In the genomic region with DNA sequence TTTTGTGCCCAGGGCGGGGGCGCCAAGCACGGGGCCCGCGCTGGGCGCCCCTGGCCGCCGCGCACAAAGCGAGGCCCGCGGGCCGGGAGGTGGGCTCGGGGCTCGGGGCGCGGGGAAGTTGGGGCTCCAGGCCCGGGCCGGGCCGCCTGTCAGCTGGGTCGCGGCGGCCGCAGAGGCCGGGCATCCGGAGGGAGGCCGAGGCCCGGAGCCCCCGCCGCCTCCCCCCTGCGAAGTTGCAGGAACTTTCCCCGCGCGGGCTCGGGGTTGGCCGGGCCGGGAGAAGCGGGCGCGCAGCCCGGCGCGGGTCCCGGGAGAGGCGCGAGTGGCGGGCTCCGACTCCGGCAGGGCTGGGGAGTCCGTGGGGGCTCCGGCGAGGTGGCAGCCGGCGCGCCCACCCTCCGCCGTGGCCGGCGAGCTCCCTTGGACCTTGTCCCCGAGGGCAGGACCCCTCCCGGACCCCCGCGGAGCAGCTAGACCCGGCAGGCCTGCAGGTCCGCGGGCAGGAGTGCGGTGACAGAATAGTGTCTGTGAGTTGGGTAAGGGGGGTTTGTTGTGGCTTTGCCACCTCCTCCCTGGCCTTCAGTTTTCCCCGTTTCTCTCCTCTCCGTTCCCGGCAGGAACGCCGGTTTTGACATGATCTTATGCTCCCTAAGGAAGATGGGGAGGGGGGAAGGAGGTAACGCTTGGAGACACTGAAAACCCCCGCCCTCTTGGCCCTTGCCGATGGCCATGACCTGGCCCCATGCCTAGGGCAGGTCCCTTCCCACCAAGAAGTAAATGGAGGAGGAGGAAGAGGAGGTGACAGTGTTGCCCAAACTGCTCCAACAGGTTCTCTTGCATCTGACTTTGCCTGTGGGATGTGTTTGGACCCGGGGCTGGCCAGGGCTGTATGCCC, we compare ENCODE assay signal across 1 cellular context.
TF ChIP-seq lines count a peak whose summit lies in the region.

No MANE protein-coding gene starts in this region.

TF ChIP-seq in HepG2, 621 proteins besides CTCF, POLR2A, EP300 and RAD21 (continued from another document):
- TF ChIP-seq, protein P1, sequence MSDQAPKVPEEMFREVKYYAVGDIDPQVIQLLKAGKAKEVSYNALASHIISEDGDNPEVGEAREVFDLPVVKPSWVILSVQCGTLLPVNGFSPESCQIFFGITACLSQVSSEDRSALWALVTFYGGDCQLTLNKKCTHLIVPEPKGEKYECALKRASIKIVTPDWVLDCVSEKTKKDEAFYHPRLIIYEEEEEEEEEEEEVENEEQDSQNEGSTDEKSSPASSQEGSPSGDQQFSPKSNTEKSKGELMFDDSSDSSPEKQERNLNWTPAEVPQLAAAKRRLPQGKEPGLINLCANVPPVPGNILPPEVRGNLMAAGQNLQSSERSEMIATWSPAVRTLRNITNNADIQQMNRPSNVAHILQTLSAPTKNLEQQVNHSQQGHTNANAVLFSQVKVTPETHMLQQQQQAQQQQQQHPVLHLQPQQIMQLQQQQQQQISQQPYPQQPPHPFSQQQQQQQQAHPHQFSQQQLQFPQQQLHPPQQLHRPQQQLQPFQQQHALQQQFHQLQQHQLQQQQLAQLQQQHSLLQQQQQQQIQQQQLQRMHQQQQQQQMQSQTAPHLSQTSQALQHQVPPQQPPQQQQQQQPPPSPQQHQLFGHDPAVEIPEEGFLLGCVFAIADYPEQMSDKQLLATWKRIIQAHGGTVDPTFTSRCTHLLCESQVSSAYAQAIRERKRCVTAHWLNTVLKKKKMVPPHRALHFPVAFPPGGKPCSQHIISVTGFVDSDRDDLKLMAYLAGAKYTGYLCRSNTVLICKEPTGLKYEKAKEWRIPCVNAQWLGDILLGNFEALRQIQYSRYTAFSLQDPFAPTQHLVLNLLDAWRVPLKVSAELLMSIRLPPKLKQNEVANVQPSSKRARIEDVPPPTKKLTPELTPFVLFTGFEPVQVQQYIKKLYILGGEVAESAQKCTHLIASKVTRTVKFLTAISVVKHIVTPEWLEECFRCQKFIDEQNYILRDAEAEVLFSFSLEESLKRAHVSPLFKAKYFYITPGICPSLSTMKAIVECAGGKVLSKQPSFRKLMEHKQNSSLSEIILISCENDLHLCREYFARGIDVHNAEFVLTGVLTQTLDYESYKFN (CRISPR knock-in tag; conservative IDR thresholded peaks at IDR 0.05): 0 out of 2 replicates have a peak, but pooled peaks have one; percentile 13
- TF ChIP-seq ZFX (CRISPR knock-in tag; IDR thresholded peaks at IDR 0.05; ENCODE audit: low read depth): peak; percentile 45; the same call in 1 of the 2 replicates
- TF ChIP-seq AGO2 (optimal IDR thresholded peaks at IDR 0.05; ENCODE audit: low read depth, low read length): peak; percentile 36
- TF ChIP-seq ZNF34 (CRISPR knock-in tag; IDR thresholded peaks at IDR 0.05; ENCODE audit: borderline replicate concordance): no peak
- TF ChIP-seq ZMYM4 (CRISPR knock-in tag; IDR thresholded peaks at IDR 0.05): no peak
- 0 out of 2 replicates have a peak, but pooled peaks have one; percentile 20 for TF ChIP-seq ZNF331 (CRISPR knock-in tag; IDR thresholded peaks at IDR 0.05)
- TF ChIP-seq ZNF891 (CRISPR knock-in tag; IDR thresholded peaks at IDR 0.05): 0 out of 2 replicates have a peak, but pooled peaks have one; percentile 30
- TF ChIP-seq RBFOX2 (IDR thresholded peaks at IDR 0.05; ENCODE audit: low read depth, low read length): peak; percentile 25; the same call in 1 of the 2 replicates
- TF ChIP-seq ZNF556 (CRISPR knock-in tag; IDR thresholded peaks at IDR 0.05; ENCODE audit: borderline replicate concordance): peak; percentile 28; the same call in 1 of the 2 replicates
- peak; percentile 33; the same call in 1 of the 2 replicates for TF ChIP-seq ZNF501 (CRISPR knock-in tag; IDR thresholded peaks at IDR 0.05)
- no peak for TF ChIP-seq CBFB (CRISPR knock-in tag; IDR thresholded peaks at IDR 0.05)
- TF ChIP-seq ZNF605 (CRISPR knock-in tag; IDR thresholded peaks at IDR 0.05): 0 out of 2 replicates have a peak, but pooled peaks have one; percentile 20
- TF ChIP-seq, protein P2, sequence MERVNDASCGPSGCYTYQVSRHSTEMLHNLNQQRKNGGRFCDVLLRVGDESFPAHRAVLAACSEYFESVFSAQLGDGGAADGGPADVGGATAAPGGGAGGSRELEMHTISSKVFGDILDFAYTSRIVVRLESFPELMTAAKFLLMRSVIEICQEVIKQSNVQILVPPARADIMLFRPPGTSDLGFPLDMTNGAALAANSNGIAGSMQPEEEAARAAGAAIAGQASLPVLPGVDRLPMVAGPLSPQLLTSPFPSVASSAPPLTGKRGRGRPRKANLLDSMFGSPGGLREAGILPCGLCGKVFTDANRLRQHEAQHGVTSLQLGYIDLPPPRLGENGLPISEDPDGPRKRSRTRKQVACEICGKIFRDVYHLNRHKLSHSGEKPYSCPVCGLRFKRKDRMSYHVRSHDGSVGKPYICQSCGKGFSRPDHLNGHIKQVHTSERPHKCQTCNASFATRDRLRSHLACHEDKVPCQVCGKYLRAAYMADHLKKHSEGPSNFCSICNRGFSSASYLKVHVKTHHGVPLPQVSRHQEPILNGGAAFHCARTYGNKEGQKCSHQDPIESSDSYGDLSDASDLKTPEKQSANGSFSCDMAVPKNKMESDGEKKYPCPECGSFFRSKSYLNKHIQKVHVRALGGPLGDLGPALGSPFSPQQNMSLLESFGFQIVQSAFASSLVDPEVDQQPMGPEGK (CRISPR knock-in tag; IDR thresholded peaks at IDR 0.05): peak; percentile 60
- no peak for TF ChIP-seq ZNF292 (CRISPR knock-in tag; IDR thresholded peaks at IDR 0.05; ENCODE audit: borderline replicate concordance, low read depth)
- TF ChIP-seq MXI1 (IDR thresholded peaks at IDR 0.05; ENCODE audit: borderline replicate concordance, low read depth, low read length): 0 out of 3 replicates have a peak, but pooled peaks have one; percentile 22
- no peak for TF ChIP-seq RXRB (CRISPR knock-in tag; IDR thresholded peaks at IDR 0.05; ENCODE audit: borderline replicate concordance)
- no peak for TF ChIP-seq PRPF4 (IDR thresholded peaks at IDR 0.05; ENCODE audit: low read depth, low read length, poor library complexity, severe bottlenecking)
- no peak for TF ChIP-seq CCAR2 (optimal IDR thresholded peaks at IDR 0.05; ENCODE audit: low read depth, low read length)
- no peak for TF ChIP-seq PHF5A (CRISPR knock-in tag; IDR thresholded peaks at IDR 0.05; ENCODE audit: low read depth, unreplicated experiment)
- peak; percentile 74 for TF ChIP-seq ZFY (CRISPR knock-in tag; IDR thresholded peaks at IDR 0.05)
- TF ChIP-seq HIVEP1 (CRISPR knock-in tag; IDR thresholded peaks at IDR 0.05): no peak
- TF ChIP-seq, protein P3, sequence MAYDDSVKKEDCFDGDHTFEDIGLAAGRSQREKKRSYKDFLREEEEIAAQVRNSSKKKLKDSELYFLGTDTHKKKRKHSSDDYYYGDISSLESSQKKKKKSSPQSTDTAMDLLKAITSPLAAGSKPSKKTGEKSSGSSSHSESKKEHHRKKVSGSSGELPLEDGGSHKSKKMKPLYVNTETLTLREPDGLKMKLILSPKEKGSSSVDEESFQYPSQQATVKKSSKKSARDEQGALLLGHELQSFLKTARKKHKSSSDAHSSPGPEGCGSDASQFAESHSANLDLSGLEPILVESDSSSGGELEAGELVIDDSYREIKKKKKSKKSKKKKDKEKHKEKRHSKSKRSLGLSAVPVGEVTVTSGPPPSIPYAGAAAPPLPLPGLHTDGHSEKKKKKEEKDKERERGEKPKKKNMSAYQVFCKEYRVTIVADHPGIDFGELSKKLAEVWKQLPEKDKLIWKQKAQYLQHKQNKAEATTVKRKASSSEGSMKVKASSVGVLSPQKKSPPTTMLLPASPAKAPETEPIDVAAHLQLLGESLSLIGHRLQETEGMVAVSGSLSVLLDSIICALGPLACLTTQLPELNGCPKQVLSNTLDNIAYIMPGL (CRISPR knock-in tag; IDR thresholded peaks at IDR 0.05; ENCODE audit: borderline replicate concordance in 1 of 2, low read depth in 1 of 2): 0 out of 4 replicates have a peak, but pooled peaks of 1 of the 2 experiments have one; percentile 23
- no peak for TF ChIP-seq SRY (CRISPR knock-in tag; IDR thresholded peaks at IDR 0.05)
- TF ChIP-seq CHD4 (IDR thresholded peaks at IDR 0.05; ENCODE audit: borderline replicate concordance, low read length): no peak
- TF ChIP-seq ZNF468 (CRISPR knock-in tag; IDR thresholded peaks at IDR 0.05): no peak
